ENCODE assay signal across 1 cellular context in genomic region chr5:113513384-113514262, GRCh38.
TF ChIP-seq lines count a peak whose summit lies in the region.

Gene YTHDC2 (plus strand): TSS chr5:113513694. CDS start chr5:113513896, 202 bp downstream.

TF ChIP-seq in GM23338, 12 proteins besides CTCF, POLR2A, EP300 and RAD21 (continued from another document):
- TF ChIP-seq ZNF462 (CRISPR knock-in tag; IDR thresholded peaks at IDR 0.05): no peak
